8 cellular contexts compared by ENCODE assay signal in genomic region chr16:70287304-70287971, GRCh38. TPM values are rescaled to one million over a fixed set of nuclear protein-coding genes. Genes with fewer than 3 reads are reported as not detected.
DNase-seq lines count a peak whose midpoint lies in the region; TF ChIP-seq lines count a peak whose summit lies in the region.
"Not testable (repeated sequence)": the region's sequence is repeated elsewhere in the genome, so short reads cannot be mapped to it uniquely, and the experiment has no call there.

No MANE protein-coding gene starts in this region.

- H3K79me2 ChIP-seq in DOHH2 (ENCODE audit: control insufficient read depth, low read length): peaks cover 64% of the 10 kb centered on the region
- H3K79me2 ChIP-seq in Karpas-422 (ENCODE audit: low read length): peaks cover 45% of the 10 kb centered on the region
- peaks cover 62% of the 10 kb centered on the region for H3K79me2 ChIP-seq in SU-DHL-6 (ENCODE audit: insufficient read depth, low read length)

- not testable (repeated sequence) for H3K27me3 ChIP-seq in DOHH2 (ENCODE audit: control insufficient read depth, low read length); Karpas-422 (ENCODE audit: low read length); SU-DHL-6 (ENCODE audit: low read length); neuron (ENCODE audit: insufficient read depth, low read length)

- H4K20me1 ChIP-seq in DOHH2 (ENCODE audit: control insufficient read depth, insufficient read depth, low read depth, low read length); Karpas-422 (ENCODE audit: insufficient read depth, low read depth, low read length); SU-DHL-6 (ENCODE audit: low read depth, low read length): not testable (repeated sequence)

- H3K4me1 ChIP-seq in DOHH2 (ENCODE audit: control insufficient read depth, low read length) (peaks cover 20% of the 10 kb centered on the region), Karpas-422 (ENCODE audit: low read length) (peaks cover 17% of the 10 kb centered on the region)
- H3K4me1 ChIP-seq in neuron (ENCODE audit: insufficient read depth, low read length): not testable (repeated sequence)

- not testable (repeated sequence) for DNase-seq in Karpas-422; coronary artery (ENCODE audit: low spot score)
- DNase-seq in activated effector memory CD4-positive, alpha-beta T cell treated with anti-CD3 and anti-CD28 coated beads, Interleukin-2, amount 50 U/mL, for 16 hours: peak; percentile 28

- H3K36me3 ChIP-seq in DOHH2 (ENCODE audit: control insufficient read depth, low read length) (peaks cover 48% of the 10 kb centered on the region), Karpas-422 (ENCODE audit: insufficient read depth, low read length) (peaks cover 27% of the 10 kb centered on the region), SU-DHL-6 (ENCODE audit: low read length) (peaks cover 14% of the 10 kb centered on the region), neuron (ENCODE audit: insufficient read depth, low read length) (peaks cover 24% of the 10 kb centered on the region)

- H3K9me3 ChIP-seq in DOHH2 (ENCODE audit: control insufficient read depth, insufficient read depth, low read length); Karpas-422 (ENCODE audit: low read length); SU-DHL-6 (ENCODE audit: insufficient read depth, low read length); iPS-18c (ENCODE audit: control insufficient read depth, insufficient read depth, low read length); neuron (ENCODE audit: low read length): not testable (repeated sequence)

- not testable (repeated sequence) for H3F3A ChIP-seq in DOHH2 (ENCODE audit: control insufficient read depth, insufficient read depth)
- H3F3A ChIP-seq in SU-DHL-6 (ENCODE audit: insufficient read depth): peaks cover 20% of the 10 kb centered on the region

- H3K9me2 ChIP-seq in DOHH2 (replicated peaks; ENCODE audit: control insufficient read depth, low read length); Karpas-422 (replicated peaks; ENCODE audit: insufficient read depth, low read length); SU-DHL-6 (replicated peaks; ENCODE audit: insufficient read depth, low read length): not testable (repeated sequence)

- peak overlapping the region; percentile 96 for H3K4me3 ChIP-seq in DOHH2 (ENCODE audit: low read length)
- peak overlapping the region; percentile 97; the same call in 1 of the 2 replicates for H3K4me3 ChIP-seq in Karpas-422 (ENCODE audit: low read length)
- H3K4me3 ChIP-seq in SU-DHL-6 (ENCODE audit: insufficient read depth, low read length, poor library complexity, severe bottlenecking): peak overlapping the region; percentile 94
- peak overlapping the region; percentile 93 for H3K4me3 ChIP-seq in coronary artery
- H3K4me3 ChIP-seq in iPS-18c (ENCODE audit: insufficient read depth, low read depth, low read length): peak overlapping the region; percentile 34
- H3K4me3 ChIP-seq in neuron (ENCODE audit: low read length): peak overlapping the region; percentile 98

- H3K9ac ChIP-seq in Karpas-422 (ENCODE audit: low read length) (peak overlapping the region; percentile 69), SU-DHL-6 (ENCODE audit: low read length) (peak overlapping the region; percentile 99)

- not testable (repeated sequence) for H2AFZ ChIP-seq in Karpas-422 (ENCODE audit: low read length); SU-DHL-6 (ENCODE audit: low read depth, low read length, severe bottlenecking); neuron (ENCODE audit: low read depth, low read length)

- H3K4me2 ChIP-seq in DOHH2 (ENCODE audit: low read length) (peak overlapping the region; percentile 71), Karpas-422 (ENCODE audit: low read depth, low read length, poor library complexity, severe bottlenecking) (peak overlapping the region; percentile 95), SU-DHL-6 (ENCODE audit: low read depth, low read length, poor library complexity, severe bottlenecking) (peak overlapping the region; percentile 70)

- not testable (repeated sequence) for TF ChIP-seq CTCF in 22Rv1 (IDR thresholded peaks at IDR 0.05); DOHH2 (IDR thresholded peaks at IDR 0.05; ENCODE audit: low read depth, low read length, poor library complexity, severe bottlenecking); SU-DHL-6 (IDR thresholded peaks at IDR 0.05; ENCODE audit: insufficient read depth, low read length, poor library complexity, severe bottlenecking); coronary artery (IDR thresholded peaks at IDR 0.05)

- peak overlapping the region; percentile 94 for H3K27ac ChIP-seq in 22Rv1
- not testable (repeated sequence) for H3K27ac ChIP-seq in DOHH2 (ENCODE audit: low read depth, low read length); coronary artery
- H3K27ac ChIP-seq in Karpas-422 (ENCODE audit: low read length): peak overlapping the region; percentile 80
- peak overlapping the region; percentile 95 for H3K27ac ChIP-seq in SU-DHL-6 (ENCODE audit: low read depth, low read length)

RNA-seq across cellular contexts. Expression of gene AARS1, which starts 1.9 kb away (rescaled TPM):
- 118 and 230 TPM in 2 replicates for total RNA-seq in Karpas-422 (2014; rRNA removed; shearing (Covaris generic); ENCODE audit: low replicate concordance)

RNA-seq across cellular contexts. Expression of gene DDX19B, which starts 11.5 kb away (rescaled TPM):
- 63.7 and 73.9 TPM in 2 replicates for total RNA-seq in Karpas-422 (2014; rRNA removed; shearing (Covaris generic); ENCODE audit: low replicate concordance)

RNA-seq across cellular contexts. Expression of gene EXOSC6, which starts 35.7 kb away (rescaled TPM):
- 29.0 and 31.5 TPM in 2 replicates for total RNA-seq in Karpas-422 (2014; rRNA removed; shearing (Covaris generic); ENCODE audit: low replicate concordance)

RNA-seq across cellular contexts. Expression of gene DDX19A, which starts 59.3 kb away (rescaled TPM):
- total RNA-seq in Karpas-422 (2014; rRNA removed; shearing (Covaris generic); ENCODE audit: low replicate concordance): 20.5 and 29.2 TPM in 2 replicates

Comparison
In these comparisons a context has a peak if more than half of its experiments do, and no peak if none do; other contexts are left out.
1. H3K4me3 ChIP-seq: peak in every context shown above with its lines; median percentile 98 in neuron; 97 in Karpas-422; 96 in DOHH2; 94 in SU-DHL-6; 93 in coronary artery; 34 in iPS-18c.